Comparison of ENCODE assay signal across 12 cellular contexts in genomic region chr16:89688395-89688794, GRCh38. TPM values are rescaled to one million over a fixed set of nuclear protein-coding genes. Genes with fewer than 3 reads are reported as not detected.
DNase-seq lines count a peak whose midpoint lies in the region; ATAC-seq and TF ChIP-seq lines count a peak whose summit lies in the region.
"Had no signal": no experiment of that assay in that cellular context is flagged by ENCODE, and none has a peak within 500 bp of the region (broad histone marks: within the 10 kb centered on the region; RNA-seq: fewer than 3 reads in every experiment).

No MANE protein-coding gene starts in this region.

- intact Hi-C loops in activated CD8-positive, alpha-beta T cell treated with anti-CD3 and anti-CD28 coated beads for 36 hours (cut with micrococcal nuclease), result no loop called here

- ATAC-seq in stimulated activated naive CD8-positive, alpha-beta T cell treated with anti-CD3 and anti-CD28 coated beads, Interleukin-15, Interleukin-2, amounts not matched to agents 100 U/mL and 50 U/mL, for 24 hours, result no peak
- ATAC-seq in activated CD8-positive, alpha-beta T cell treated with anti-CD3 and anti-CD28 coated beads for 36 hours, result no peak
- ATAC-seq in GM21717 (IDR thresholded peaks at IDR 0.05; ENCODE audit: unreplicated experiment), result no peak
- ATAC-seq in GM21619 (IDR thresholded peaks at IDR 0.05; ENCODE audit: unreplicated experiment), result no peak
- ATAC-seq: body of pancreas had no signal

- H3K27me3 ChIP-seq in BE2C, result no peaks in the 10 kb centered on the region
- H3K27me3 ChIP-seq: body of pancreas had no signal

- H3K4me1 Mint-ChIP-seq in stimulated activated naive CD8-positive, alpha-beta T cell treated with anti-CD3 and anti-CD28 coated beads, Interleukin-15, Interleukin-2, amounts not matched to agents 100 ng/mL and 50 ng/mL, for 24 hours (ENCODE audit: low read depth), result peaks cover 19% of the 10 kb centered on the region
- H3K4me1 Mint-ChIP-seq in activated CD8-positive, alpha-beta T cell treated with anti-CD3 and anti-CD28 coated beads for 36 hours (ENCODE audit: low read depth), result peaks cover 13% of the 10 kb centered on the region
- H3K4me1 Mint-ChIP-seq in immature natural killer cell, result peaks cover 9 to 27% of the 10 kb centered on the region in 2 donors

- H3K9me3 ChIP-seq in BE2C, result no peaks in the 10 kb centered on the region
- H3K9me3 ChIP-seq: body of pancreas had no signal

- no peak for TF ChIP-seq CTCF in activated CD8-positive, alpha-beta T cell treated with anti-CD3 and anti-CD28 coated beads for 36 hours (IDR thresholded peaks at IDR 0.05)
- no peak for TF ChIP-seq CTCF in BE2C (IDR thresholded peaks at IDR 0.05; ENCODE audit: low read depth, low read length)

- H3K4me3 Mint-ChIP-seq in stimulated activated naive CD8-positive, alpha-beta T cell treated with anti-CD3 and anti-CD28 coated beads, Interleukin-15, Interleukin-2, amounts not matched to agents 100 ng/mL and 50 ng/mL, for 24 hours, result peak overlapping the region; percentile 90
- H3K4me3 Mint-ChIP-seq in activated CD8-positive, alpha-beta T cell treated with anti-CD3 and anti-CD28 coated beads for 36 hours, result peak overlapping the region; percentile 87
- peak overlapping the region; percentile 42 to 95 (median 90) for H3K4me3 Mint-ChIP-seq in immature natural killer cell

- CTCF ChIA-PET in activated CD8-positive, alpha-beta T cell treated with anti-CD3 and anti-CD28 coated beads for 36 hours (lab: Charles Lee), result interaction anchor here (1.3 to 2.3 kb wide), 3 partner anchors 11 to 18 kb away, joined by 4 to 9 read pairs (median 4); no protein-coding TSS in a partner anchor

- no peaks in the 10 kb centered on the region for H3K9me3 Mint-ChIP-seq in stimulated activated naive CD8-positive, alpha-beta T cell treated with anti-CD3 and anti-CD28 coated beads, Interleukin-15, Interleukin-2, amounts not matched to agents 100 ng/mL and 50 ng/mL, for 24 hours
- no peaks in the 10 kb centered on the region for H3K9me3 Mint-ChIP-seq in activated CD8-positive, alpha-beta T cell treated with anti-CD3 and anti-CD28 coated beads for 36 hours
- H3K9me3 Mint-ChIP-seq in immature natural killer cell, result no peaks in the 10 kb centered on the region

- POLR2A ChIA-PET in activated CD8-positive, alpha-beta T cell treated with anti-CD3 and anti-CD28 coated beads for 36 hours (lab: Charles Lee), result interaction anchor here (0.6 to 1.6 kb wide), 3 partner anchors 11 to 25 kb away, joined by 3 to 7 read pairs (median 4); partner anchors contain the start of gene SPATA2L

- H3K27me3 Mint-ChIP-seq in stimulated activated naive CD8-positive, alpha-beta T cell treated with anti-CD3 and anti-CD28 coated beads, Interleukin-15, Interleukin-2, amounts not matched to agents 100 ng/mL and 50 ng/mL, for 24 hours, result no peaks in the 10 kb centered on the region
- H3K27me3 Mint-ChIP-seq in activated CD8-positive, alpha-beta T cell treated with anti-CD3 and anti-CD28 coated beads for 36 hours, result no peaks in the 10 kb centered on the region
- peaks cover 2 to 7% (median 4%) of the 10 kb centered on the region in 3 donors for H3K27me3 Mint-ChIP-seq in immature natural killer cell (ENCODE audit: low read depth in 3 of 3)

- no peak for DNase-seq in stimulated activated naive CD8-positive, alpha-beta T cell treated with anti-CD3 and anti-CD28 coated beads, Interleukin-15, Interleukin-2, amounts not matched to agents 100 U/mL and 50 U/mL, for 24 hours
- no peak for DNase-seq in activated CD8-positive, alpha-beta T cell treated with anti-CD3 and anti-CD28 coated beads for 36 hours
- DNase-seq in immature natural killer cell (no peak), BE2C (no peak), ecto neural progenitor cell (ENCODE audit: low spot score) (no peak)
- DNase-seq: activated T-cell treated with anti-CD3 and anti-CD28 coated beads, Interleukin-2, amount 50 U/mL, for 1 hour; body of pancreas; MV-4-11; NCI-H2107 had no signal

- H3K36me3 Mint-ChIP-seq in stimulated activated naive CD8-positive, alpha-beta T cell treated with anti-CD3 and anti-CD28 coated beads, Interleukin-15, Interleukin-2, amounts not matched to agents 100 ng/mL and 50 ng/mL, for 24 hours (ENCODE audit: low read depth), result peaks cover 22% of the 10 kb centered on the region
- peaks cover 24% of the 10 kb centered on the region for H3K36me3 Mint-ChIP-seq in activated CD8-positive, alpha-beta T cell treated with anti-CD3 and anti-CD28 coated beads for 36 hours (ENCODE audit: low read depth)
- peaks cover 2 to 10% (median 8%) of the 10 kb centered on the region in 3 donors for H3K36me3 Mint-ChIP-seq in immature natural killer cell

- no peaks in the 10 kb centered on the region; the same call in 1 of the 2 replicates for H3K4me1 ChIP-seq in BE2C

- H3K4me3 ChIP-seq in BE2C (ENCODE audit: low read depth, low read length), result no peak overlapping the region
- H3K4me3 ChIP-seq: body of pancreas had no signal

- peaks cover 22% of the 10 kb centered on the region for H3K36me3 ChIP-seq in BE2C

- H3K27ac Mint-ChIP-seq in stimulated activated naive CD8-positive, alpha-beta T cell treated with anti-CD3 and anti-CD28 coated beads, Interleukin-15, Interleukin-2, amounts not matched to agents 100 ng/mL and 50 ng/mL, for 24 hours, result peak overlapping the region; percentile 40
- H3K27ac Mint-ChIP-seq in activated CD8-positive, alpha-beta T cell treated with anti-CD3 and anti-CD28 coated beads for 36 hours, result no peak overlapping the region
- no peak overlapping the region for H3K27ac Mint-ChIP-seq in immature natural killer cell

RNA-seq across cellular contexts. Expression of gene CDK10, which starts 1.9 kb away (rescaled TPM):
- 10 to 100 TPM; 85.8 to 98.6 TPM for total RNA-seq in activated CD8-positive, alpha-beta T cell treated with anti-CD3 and anti-CD28 coated beads for 36 hours
- polyA plus RNA-seq in immature natural killer cell, result 10 to 100 TPM; 28.0 to 42.7 (median 35.2) TPM
- 147 TPM for polyA plus RNA-seq in BE2C (2012; ENCODE audit: insufficient read depth, insufficient read length, low read depth)

RNA-seq across cellular contexts. Expression of gene SPATA2L, which starts 13.1 kb away (rescaled TPM):
- 1 to 10 TPM; 2.6 to 3.3 TPM for total RNA-seq in activated CD8-positive, alpha-beta T cell treated with anti-CD3 and anti-CD28 coated beads for 36 hours
- polyA plus RNA-seq in immature natural killer cell, result 10 to 100 TPM in 2 of 3 donors, 1 to 10 TPM in 1; 4.7 to 14.5 (median 13.4) TPM
- polyA plus RNA-seq in BE2C (2012; ENCODE audit: insufficient read depth, insufficient read length, low read depth), result 16.8 TPM

RNA-seq across cellular contexts. Expression of gene SPATA33, which starts 30.8 kb away (rescaled TPM):
- total RNA-seq in activated CD8-positive, alpha-beta T cell treated with anti-CD3 and anti-CD28 coated beads for 36 hours, result 1 to 10 TPM; 6.3 to 7.1 TPM
- polyA plus RNA-seq in immature natural killer cell, result 1 to 10 TPM; 1.8 to 6.8 (median 4.7) TPM
- 6.1 TPM for polyA plus RNA-seq in BE2C (2012; ENCODE audit: insufficient read depth, insufficient read length, low read depth)

RNA-seq across cellular contexts. Expression of gene CHMP1A, which starts 30.9 kb away (rescaled TPM):
- total RNA-seq in activated CD8-positive, alpha-beta T cell treated with anti-CD3 and anti-CD28 coated beads for 36 hours, result 10 to 100 TPM; 51.1 to 56.9 TPM
- 100 to 1,000 TPM; 102 to 111 (median 103) TPM for polyA plus RNA-seq in immature natural killer cell
- 99.0 TPM for polyA plus RNA-seq in BE2C (2012; ENCODE audit: insufficient read depth, insufficient read length, low read depth)

RNA-seq across cellular contexts. Expression of gene VPS9D1, which starts 32.3 kb away (rescaled TPM):
- 1 to 10 TPM; 1.5 to 1.6 TPM for total RNA-seq in activated CD8-positive, alpha-beta T cell treated with anti-CD3 and anti-CD28 coated beads for 36 hours
- 1 to 10 TPM in 1 of 3 donors, under 1 TPM in 2; 0.65 to 1.3 (median 0.96) TPM for polyA plus RNA-seq in immature natural killer cell
- 26.0 TPM for polyA plus RNA-seq in BE2C (2012; ENCODE audit: insufficient read depth, insufficient read length, low read depth)
